ENCODE assay signal across 18 cellular contexts in the genomic region with DNA sequence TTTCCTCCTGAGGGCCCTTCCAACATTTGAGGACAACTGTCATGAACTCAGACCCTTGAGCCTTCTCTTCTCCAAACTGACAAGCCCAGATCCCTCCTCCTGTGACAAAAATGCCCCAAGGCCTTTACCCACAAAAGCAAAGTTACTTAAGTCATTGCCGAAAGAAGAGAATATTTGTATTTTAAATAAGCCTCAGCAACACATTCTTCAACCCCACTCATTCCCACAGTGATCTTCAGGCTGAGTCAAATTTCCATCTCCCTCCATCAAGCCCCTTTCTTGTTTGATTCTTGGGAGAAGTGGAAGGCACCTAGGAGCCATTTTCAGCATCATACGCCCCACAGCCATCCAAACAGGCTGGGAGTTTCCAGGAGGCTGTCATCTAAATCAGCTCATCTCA.
"Had no signal": no experiment of that assay in that cellular context is flagged by ENCODE, and none has a peak within 500 bp of the region (broad histone marks: within the 10 kb centered on the region; RNA-seq: fewer than 3 reads in every experiment).

No MANE protein-coding gene starts in this region.

- H3K4me3 ChIP-seq: esophagus squamous epithelium, gastroesophageal sphincter, heart left ventricle, hepatocyte, left lung, lower lobe of right lung, mucosa of descending colon had no signal

- H3K27me3 Mint-ChIP-seq: dendritic cell treated with granulocyte-macrophage colony-stimulating factor and Interleukin-4, amounts not matched to agents 40 ng/mL and 50 ng/mL, for 4 days had no signal

- DNase-seq: cortex of kidney; effector CD8-positive, alpha-beta T cell; effector memory CD8-positive, alpha-beta T cell; esophagus squamous epithelium; foreskin fibroblast; foreskin melanocyte; heart left ventricle; immature natural killer cell; left cardiac atrium; left lung; left ventricle myocardium superior; lower lobe of right lung; mesenchymal stem cell; mucosa of descending colon had no signal

- H3K36me3 Mint-ChIP-seq: immature natural killer cell, mesothelial cell of epicardium had no signal

- H3K36me3 ChIP-seq: esophagus squamous epithelium, gastroesophageal sphincter, heart left ventricle, left lung, lower lobe of right lung had no signal

- H3K27ac Mint-ChIP-seq: dendritic cell treated with granulocyte-macrophage colony-stimulating factor and Interleukin-4, amounts not matched to agents 40 ng/mL and 50 ng/mL, for 4 days; effector memory CD8-positive, alpha-beta T cell; immature natural killer cell; mesothelial cell of epicardium had no signal

- H3K9me3 ChIP-seq: esophagus squamous epithelium, gastroesophageal sphincter, heart left ventricle, left lung, lower lobe of right lung, mucosa of descending colon had no signal

- H3K27me3 ChIP-seq: esophagus squamous epithelium, gastroesophageal sphincter, hepatocyte had no signal

- H3K27ac ChIP-seq: esophagus squamous epithelium, gastroesophageal sphincter, heart left ventricle, hepatocyte, left lung, lower lobe of right lung had no signal

- H3K4me1 ChIP-seq: esophagus squamous epithelium, gastroesophageal sphincter, left lung, lower lobe of right lung had no signal

- ATAC-seq: effector memory CD8-positive, alpha-beta T cell; gastroesophageal sphincter; heart left ventricle; left cardiac atrium; left lung; left ventricle myocardium superior; lower lobe of right lung; mucosa of descending colon had no signal

- H3K9me3 Mint-ChIP-seq: dendritic cell treated with granulocyte-macrophage colony-stimulating factor and Interleukin-4, amounts not matched to agents 40 ng/mL and 50 ng/mL, for 4 days; mesothelial cell of epicardium had no signal

- H3K4me3 Mint-ChIP-seq: dendritic cell treated with granulocyte-macrophage colony-stimulating factor and Interleukin-4, amounts not matched to agents 40 ng/mL and 50 ng/mL, for 4 days; effector memory CD8-positive, alpha-beta T cell; immature natural killer cell; mesothelial cell of epicardium had no signal

- H3K4me1 Mint-ChIP-seq: immature natural killer cell, mesothelial cell of epicardium had no signal
